ENCODE assay signal across 26 cellular contexts in the genomic region with DNA sequence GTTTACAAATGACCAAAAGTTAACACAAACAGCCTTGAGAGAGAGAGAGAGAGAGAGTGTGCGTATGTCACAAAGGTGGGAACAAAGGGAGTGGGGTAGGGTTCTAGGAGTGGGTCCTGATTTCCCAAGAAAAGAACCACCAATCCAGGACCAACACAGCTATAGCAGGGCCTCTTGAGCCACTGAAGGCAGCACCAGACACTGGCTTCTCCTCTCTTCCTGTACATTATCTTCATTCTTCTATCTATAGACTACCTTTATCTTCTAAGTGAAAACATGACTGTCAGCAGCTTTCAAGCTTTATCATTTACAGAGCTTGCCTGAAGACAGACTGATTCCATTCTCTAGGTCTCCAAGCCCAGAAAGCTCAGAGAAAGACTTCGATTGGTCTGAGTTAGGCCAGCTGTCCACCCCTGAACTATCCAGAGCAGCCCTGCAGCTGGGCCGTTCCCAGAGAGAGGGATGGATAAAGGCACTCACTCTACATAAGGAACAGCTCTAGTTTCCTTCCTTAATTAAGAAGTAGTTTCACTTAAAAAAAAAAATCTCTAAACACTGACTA.
"Had no signal": no experiment of that assay in that cellular context is flagged by ENCODE, and none has a peak within 500 bp of the region (broad histone marks: within the 10 kb centered on the region; RNA-seq: fewer than 3 reads in every experiment).

No MANE protein-coding gene starts in this region.

- H3K4me3 ChIP-seq: hepatocyte, left ventricle myocardium inferior, lung, neural progenitor cell, prostate gland, skin epidermis, suprapubic skin, thoracic aorta, tibial artery, upper lobe of right lung had no signal

- H3K9me3 Mint-ChIP-seq: natural killer cell; nephron progenitor cell; neural progenitor cell; stimulated activated naive CD8-positive, alpha-beta T cell treated with anti-CD3 and anti-CD28 coated beads, Interleukin-15, Interleukin-2, amounts not matched to agents 100 ng/mL and 50 ng/mL, for 24 hours had no signal

- H3K4me1 Mint-ChIP-seq: natural killer cell, nephron progenitor cell, neural progenitor cell had no signal

- H3K27ac Mint-ChIP-seq: natural killer cell; nephron progenitor cell; neural progenitor cell; stimulated activated naive CD8-positive, alpha-beta T cell treated with anti-CD3 and anti-CD28 coated beads, Interleukin-15, Interleukin-2, amounts not matched to agents 100 ng/mL and 50 ng/mL, for 24 hours had no signal

- H3K27ac ChIP-seq: hepatocyte, left ventricle myocardium inferior, neural progenitor cell, neutrophil, prostate gland, skin epidermis, suprapubic skin, thoracic aorta, tibial artery, upper lobe of right lung had no signal

- H3K36me3 Mint-ChIP-seq: natural killer cell had no signal

- FAIRE-seq: urothelium cell line had no signal

- ATAC-seq: natural killer cell, right cardiac atrium, sciatic nerve, upper lobe of right lung had no signal

- H3K27me3 Mint-ChIP-seq: stimulated activated naive CD8-positive, alpha-beta T cell treated with anti-CD3 and anti-CD28 coated beads, Interleukin-15, Interleukin-2, amounts not matched to agents 100 ng/mL and 50 ng/mL, for 24 hours had no signal

- H3K27me3 ChIP-seq: hepatocyte, neural progenitor cell, neutrophil, suprapubic skin, tibial artery, upper lobe of right lung had no signal

- H3K9me3 ChIP-seq: left ventricle myocardium inferior, neutrophil, prostate gland, suprapubic skin, thoracic aorta, tibial artery, upper lobe of right lung had no signal

- DNase-seq: islet precursor cell; left ventricle myocardium inferior; natural killer cell; nephron progenitor cell; occipital lobe; retina; right cardiac atrium; stimulated activated CD4-positive, alpha-beta T cell treated with anti-CD3 and anti-CD28 coated beads, Interleukin-12 subunit alpha, Interleukin-12 subunit beta, amount 100 ng/mL, for 4 hours; stimulated activated CD4-positive, alpha-beta T cell treated with anti-CD3 and anti-CD28 coated beads, Interleukin-15, amount 100 ng/mL, for 24 hours; stimulated activated CD4-positive, alpha-beta T cell treated with anti-CD3 and anti-CD28 coated beads, Interleukin-2, amount 100 ng/mL, for 24 hours; stimulated activated CD4-positive, alpha-beta T cell treated with anti-CD3 and anti-CD28 coated beads, Interleukin-4, amount 100 ng/mL, for 1 hour; stimulated activated naive CD4-positive, alpha-beta T cell; tibial artery; trophoblast cell; upper lobe of right lung had no signal

- H3K36me3 ChIP-seq: neural progenitor cell, neutrophil, prostate gland, thoracic aorta had no signal

- H3K4me3 Mint-ChIP-seq: natural killer cell; nephron progenitor cell; neural progenitor cell; stimulated activated naive CD8-positive, alpha-beta T cell treated with anti-CD3 and anti-CD28 coated beads, Interleukin-15, Interleukin-2, amounts not matched to agents 100 ng/mL and 50 ng/mL, for 24 hours had no signal

- H3K4me1 ChIP-seq: left ventricle myocardium inferior, neural progenitor cell, prostate gland, suprapubic skin, upper lobe of right lung had no signal
